Comparison of ENCODE assay signal across 1 cellular context in the genomic region with DNA sequence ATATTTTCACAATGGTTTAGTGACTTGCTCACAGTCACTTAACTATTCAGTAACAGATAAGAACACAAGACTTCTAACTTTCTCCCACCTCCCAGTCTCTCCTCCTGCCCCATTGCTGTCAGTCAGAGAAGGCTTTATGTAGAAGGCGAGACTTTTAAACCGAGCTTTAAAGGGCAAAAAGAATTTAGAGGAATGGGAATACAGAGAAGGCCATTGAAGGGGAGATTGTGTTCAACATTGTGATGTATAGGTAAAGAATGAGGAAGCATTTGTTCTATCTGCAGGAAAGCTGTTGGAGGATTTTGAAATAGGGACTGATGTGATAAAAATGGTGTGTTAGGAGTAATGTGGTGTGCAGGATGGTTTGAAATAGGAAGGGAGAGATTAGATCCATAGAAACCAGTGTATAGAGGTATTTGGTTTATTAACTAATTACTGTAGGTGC.
A peak's percentile ranks its signal among the peaks of the same experiment; 100 is the strongest.
TF ChIP-seq lines count a peak whose summit lies in the region.

No MANE protein-coding gene starts in this region.

TF ChIP-seq in K562, 482 proteins besides CTCF, POLR2A, EP300 and RAD21 (continued from another document and continues in another):
- TF ChIP-seq, protein P1, sequence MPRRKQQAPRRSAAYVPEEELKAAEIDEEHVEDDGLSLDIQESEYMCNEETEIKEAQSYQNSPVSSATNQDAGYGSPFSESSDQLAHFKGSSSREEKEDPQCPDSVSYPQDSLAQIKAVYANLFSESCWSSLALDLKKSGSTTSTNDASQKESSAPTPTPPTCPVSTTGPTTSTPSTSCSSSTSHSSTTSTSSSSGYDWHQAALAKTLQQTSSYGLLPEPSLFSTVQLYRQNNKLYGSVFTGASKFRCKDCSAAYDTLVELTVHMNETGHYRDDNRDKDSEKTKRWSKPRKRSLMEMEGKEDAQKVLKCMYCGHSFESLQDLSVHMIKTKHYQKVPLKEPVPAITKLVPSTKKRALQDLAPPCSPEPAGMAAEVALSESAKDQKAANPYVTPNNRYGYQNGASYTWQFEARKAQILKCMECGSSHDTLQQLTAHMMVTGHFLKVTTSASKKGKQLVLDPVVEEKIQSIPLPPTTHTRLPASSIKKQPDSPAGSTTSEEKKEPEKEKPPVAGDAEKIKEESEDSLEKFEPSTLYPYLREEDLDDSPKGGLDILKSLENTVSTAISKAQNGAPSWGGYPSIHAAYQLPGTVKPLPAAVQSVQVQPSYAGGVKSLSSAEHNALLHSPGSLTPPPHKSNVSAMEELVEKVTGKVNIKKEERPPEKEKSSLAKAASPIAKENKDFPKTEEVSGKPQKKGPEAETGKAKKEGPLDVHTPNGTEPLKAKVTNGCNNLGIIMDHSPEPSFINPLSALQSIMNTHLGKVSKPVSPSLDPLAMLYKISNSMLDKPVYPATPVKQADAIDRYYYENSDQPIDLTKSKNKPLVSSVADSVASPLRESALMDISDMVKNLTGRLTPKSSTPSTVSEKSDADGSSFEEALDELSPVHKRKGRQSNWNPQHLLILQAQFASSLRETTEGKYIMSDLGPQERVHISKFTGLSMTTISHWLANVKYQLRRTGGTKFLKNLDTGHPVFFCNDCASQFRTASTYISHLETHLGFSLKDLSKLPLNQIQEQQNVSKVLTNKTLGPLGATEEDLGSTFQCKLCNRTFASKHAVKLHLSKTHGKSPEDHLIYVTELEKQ (CRISPR knock-in tag; IDR thresholded peaks at IDR 0.05): no peak
- TF ChIP-seq ZNF57 (CRISPR knock-in tag; IDR thresholded peaks at IDR 0.05): no peak
- no peak for TF ChIP-seq FOXA3 (CRISPR knock-in tag; conservative IDR thresholded peaks at IDR 0.05 in 1 of 2, IDR thresholded peaks at IDR 0.05 in 1 of 2)
- no peak for TF ChIP-seq HDGF (IDR thresholded peaks at IDR 0.05)
- TF ChIP-seq, protein P2, sequence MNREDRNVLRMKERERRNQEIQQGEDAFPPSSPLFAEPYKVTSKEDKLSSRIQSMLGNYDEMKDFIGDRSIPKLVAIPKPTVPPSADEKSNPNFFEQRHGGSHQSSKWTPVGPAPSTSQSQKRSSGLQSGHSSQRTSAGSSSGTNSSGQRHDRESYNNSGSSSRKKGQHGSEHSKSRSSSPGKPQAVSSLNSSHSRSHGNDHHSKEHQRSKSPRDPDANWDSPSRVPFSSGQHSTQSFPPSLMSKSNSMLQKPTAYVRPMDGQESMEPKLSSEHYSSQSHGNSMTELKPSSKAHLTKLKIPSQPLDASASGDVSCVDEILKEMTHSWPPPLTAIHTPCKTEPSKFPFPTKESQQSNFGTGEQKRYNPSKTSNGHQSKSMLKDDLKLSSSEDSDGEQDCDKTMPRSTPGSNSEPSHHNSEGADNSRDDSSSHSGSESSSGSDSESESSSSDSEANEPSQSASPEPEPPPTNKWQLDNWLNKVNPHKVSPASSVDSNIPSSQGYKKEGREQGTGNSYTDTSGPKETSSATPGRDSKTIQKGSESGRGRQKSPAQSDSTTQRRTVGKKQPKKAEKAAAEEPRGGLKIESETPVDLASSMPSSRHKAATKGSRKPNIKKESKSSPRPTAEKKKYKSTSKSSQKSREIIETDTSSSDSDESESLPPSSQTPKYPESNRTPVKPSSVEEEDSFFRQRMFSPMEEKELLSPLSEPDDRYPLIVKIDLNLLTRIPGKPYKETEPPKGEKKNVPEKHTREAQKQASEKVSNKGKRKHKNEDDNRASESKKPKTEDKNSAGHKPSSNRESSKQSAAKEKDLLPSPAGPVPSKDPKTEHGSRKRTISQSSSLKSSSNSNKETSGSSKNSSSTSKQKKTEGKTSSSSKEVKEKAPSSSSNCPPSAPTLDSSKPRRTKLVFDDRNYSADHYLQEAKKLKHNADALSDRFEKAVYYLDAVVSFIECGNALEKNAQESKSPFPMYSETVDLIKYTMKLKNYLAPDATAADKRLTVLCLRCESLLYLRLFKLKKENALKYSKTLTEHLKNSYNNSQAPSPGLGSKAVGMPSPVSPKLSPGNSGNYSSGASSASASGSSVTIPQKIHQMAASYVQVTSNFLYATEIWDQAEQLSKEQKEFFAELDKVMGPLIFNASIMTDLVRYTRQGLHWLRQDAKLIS (CRISPR knock-in tag; IDR thresholded peaks at IDR 0.05): no peak
- no peak for TF ChIP-seq SLC30A9 (CRISPR knock-in tag; IDR thresholded peaks at IDR 0.05)
- no peak for TF ChIP-seq CCAR2 (IDR thresholded peaks at IDR 0.05; ENCODE audit: low read depth, low read length)
- TF ChIP-seq, protein P3, sequence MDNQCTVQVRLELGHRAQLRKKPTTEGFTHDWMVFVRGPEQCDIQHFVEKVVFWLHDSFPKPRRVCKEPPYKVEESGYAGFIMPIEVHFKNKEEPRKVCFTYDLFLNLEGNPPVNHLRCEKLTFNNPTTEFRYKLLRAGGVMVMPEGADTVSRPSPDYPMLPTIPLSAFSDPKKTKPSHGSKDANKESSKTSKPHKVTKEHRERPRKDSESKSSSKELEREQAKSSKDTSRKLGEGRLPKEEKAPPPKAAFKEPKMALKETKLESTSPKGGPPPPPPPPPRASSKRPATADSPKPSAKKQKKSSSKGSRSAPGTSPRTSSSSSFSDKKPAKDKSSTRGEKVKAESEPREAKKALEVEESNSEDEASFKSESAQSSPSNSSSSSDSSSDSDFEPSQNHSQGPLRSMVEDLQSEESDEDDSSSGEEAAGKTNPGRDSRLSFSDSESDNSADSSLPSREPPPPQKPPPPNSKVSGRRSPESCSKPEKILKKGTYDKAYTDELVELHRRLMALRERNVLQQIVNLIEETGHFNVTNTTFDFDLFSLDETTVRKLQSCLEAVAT (IDR thresholded peaks at IDR 0.05): no peak
- TF ChIP-seq ZNF175 (CRISPR knock-in tag; IDR thresholded peaks at IDR 0.05; ENCODE audit: low read depth): 0 out of 2 replicates have a peak, but pooled peaks have one; percentile 10
- no peak for TF ChIP-seq TFAM (CRISPR knock-in tag; conservative IDR thresholded peaks at IDR 0.05)
- TF ChIP-seq STAT5B (CRISPR knock-in tag; IDR thresholded peaks at IDR 0.05): no peak
- TF ChIP-seq ZNF197 (CRISPR knock-in tag; IDR thresholded peaks at IDR 0.05; ENCODE audit: low read depth): no peak
- TF ChIP-seq, protein P4, sequence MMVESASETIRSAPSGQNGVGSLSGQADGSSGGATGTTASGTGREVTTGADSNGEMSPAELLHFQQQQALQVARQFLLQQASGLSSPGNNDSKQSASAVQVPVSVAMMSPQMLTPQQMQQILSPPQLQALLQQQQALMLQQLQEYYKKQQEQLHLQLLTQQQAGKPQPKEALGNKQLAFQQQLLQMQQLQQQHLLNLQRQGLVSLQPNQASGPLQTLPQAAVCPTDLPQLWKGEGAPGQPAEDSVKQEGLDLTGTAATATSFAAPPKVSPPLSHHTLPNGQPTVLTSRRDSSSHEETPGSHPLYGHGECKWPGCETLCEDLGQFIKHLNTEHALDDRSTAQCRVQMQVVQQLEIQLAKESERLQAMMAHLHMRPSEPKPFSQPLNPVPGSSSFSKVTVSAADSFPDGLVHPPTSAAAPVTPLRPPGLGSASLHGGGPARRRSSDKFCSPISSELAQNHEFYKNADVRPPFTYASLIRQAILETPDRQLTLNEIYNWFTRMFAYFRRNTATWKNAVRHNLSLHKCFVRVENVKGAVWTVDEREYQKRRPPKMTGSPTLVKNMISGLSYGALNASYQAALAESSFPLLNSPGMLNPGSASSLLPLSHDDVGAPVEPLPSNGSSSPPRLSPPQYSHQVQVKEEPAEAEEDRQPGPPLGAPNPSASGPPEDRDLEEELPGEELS (CRISPR knock-in tag; IDR thresholded peaks at IDR 0.05; ENCODE audit: borderline replicate concordance): no peak
- TF ChIP-seq NFE2 (IDR thresholded peaks at IDR 0.05; ENCODE audit: low read depth): 0 out of 2 replicates have a peak, but pooled peaks have one; percentile 3
- TF ChIP-seq TRIM28 (IDR thresholded peaks at IDR 0.05): peak; percentile 30; the same call in 1 of the 2 replicates
- TF ChIP-seq L3MBTL2 (IDR thresholded peaks at IDR 0.05): no peak
- no peak for TF ChIP-seq NCOA6 (IDR thresholded peaks at IDR 0.05)
- TF ChIP-seq CBFA2T2 (conservative IDR thresholded peaks at IDR 0.05): no peak
- TF ChIP-seq CHD1 (IDR thresholded peaks at IDR 0.05; ENCODE audit: low read length): no peak
- TF ChIP-seq ZNF561 (CRISPR knock-in tag; conservative IDR thresholded peaks at IDR 0.05): no peak
- TF ChIP-seq, protein P5, sequence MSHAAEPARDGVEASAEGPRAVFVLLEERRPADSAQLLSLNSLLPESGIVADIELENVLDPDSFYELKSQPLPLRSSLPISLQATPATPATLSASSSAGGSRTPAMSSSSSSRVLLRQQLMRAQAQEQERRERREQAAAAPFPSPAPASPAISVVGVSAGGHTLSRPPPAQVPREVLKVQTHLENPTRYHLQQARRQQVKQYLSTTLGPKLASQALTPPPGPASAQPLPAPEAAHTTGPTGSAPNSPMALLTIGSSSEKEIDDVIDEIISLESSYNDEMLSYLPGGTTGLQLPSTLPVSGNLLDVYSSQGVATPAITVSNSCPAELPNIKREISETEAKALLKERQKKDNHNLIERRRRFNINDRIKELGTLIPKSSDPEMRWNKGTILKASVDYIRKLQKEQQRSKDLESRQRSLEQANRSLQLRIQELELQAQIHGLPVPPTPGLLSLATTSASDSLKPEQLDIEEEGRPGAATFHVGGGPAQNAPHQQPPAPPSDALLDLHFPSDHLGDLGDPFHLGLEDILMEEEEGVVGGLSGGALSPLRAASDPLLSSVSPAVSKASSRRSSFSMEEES (CRISPR knock-in tag; IDR thresholded peaks at IDR 0.05): no peak
- 0 out of 2 replicates have a peak, but pooled peaks have one; percentile 32 for TF ChIP-seq HEY1 (CRISPR knock-in tag; IDR thresholded peaks at IDR 0.05; ENCODE audit: borderline replicate concordance)
- TF ChIP-seq PTRF (tag; IDR thresholded peaks at IDR 0.05): no peak
- TF ChIP-seq NCOA4 (IDR thresholded peaks at IDR 0.05; ENCODE audit: partially characterized antibody): no peak
- no peak for TF ChIP-seq JUND (IDR thresholded peaks at IDR 0.05; ENCODE audit: borderline replicate concordance, low read depth, low read length)
- TF ChIP-seq JUND (tag; IDR thresholded peaks at IDR 0.05; ENCODE audit: borderline replicate concordance, low read depth, low read length): no peak; the same call in 2 of the 3 replicates
- TF ChIP-seq CEBPB (tag; IDR thresholded peaks at IDR 0.05): peak; percentile 68
- TF ChIP-seq NBN (IDR thresholded peaks at IDR 0.05; ENCODE audit: low read depth): peak; percentile 60; the same call in 1 of the 2 replicates
- TF ChIP-seq, protein P6, sequence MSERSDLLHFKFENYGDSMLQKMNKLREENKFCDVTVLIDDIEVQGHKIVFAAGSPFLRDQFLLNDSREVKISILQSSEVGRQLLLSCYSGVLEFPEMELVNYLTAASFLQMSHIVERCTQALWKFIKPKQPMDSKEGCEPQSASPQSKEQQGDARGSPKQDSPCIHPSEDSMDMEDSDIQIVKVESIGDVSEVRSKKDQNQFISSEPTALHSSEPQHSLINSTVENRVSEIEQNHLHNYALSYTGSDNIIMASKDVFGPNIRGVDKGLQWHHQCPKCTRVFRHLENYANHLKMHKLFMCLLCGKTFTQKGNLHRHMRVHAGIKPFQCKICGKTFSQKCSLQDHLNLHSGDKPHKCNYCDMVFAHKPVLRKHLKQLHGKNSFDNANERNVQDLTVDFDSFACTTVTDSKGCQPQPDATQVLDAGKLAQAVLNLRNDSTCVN (CRISPR knock-in tag; IDR thresholded peaks at IDR 0.05): no peak
- TF ChIP-seq KDM1A (IDR thresholded peaks at IDR 0.05): no peak
- TF ChIP-seq CEBPG (CRISPR knock-in tag; IDR thresholded peaks at IDR 0.05): no peak
- TF ChIP-seq CEBPG (tag; conservative IDR thresholded peaks at IDR 0.05 in 1 of 2, IDR thresholded peaks at IDR 0.05 in 1 of 2): peak; percentile 19 to 39; a peak in 1 of 4 replicates
- TF ChIP-seq ZEB2 (IDR thresholded peaks at IDR 0.05): 0 out of 2 replicates have a peak, but pooled peaks have one; percentile 39
- no peak for TF ChIP-seq MYNN (IDR thresholded peaks at IDR 0.05)
- TF ChIP-seq MYNN (CRISPR knock-in tag; IDR thresholded peaks at IDR 0.05): no peak
- TF ChIP-seq, protein P7, sequence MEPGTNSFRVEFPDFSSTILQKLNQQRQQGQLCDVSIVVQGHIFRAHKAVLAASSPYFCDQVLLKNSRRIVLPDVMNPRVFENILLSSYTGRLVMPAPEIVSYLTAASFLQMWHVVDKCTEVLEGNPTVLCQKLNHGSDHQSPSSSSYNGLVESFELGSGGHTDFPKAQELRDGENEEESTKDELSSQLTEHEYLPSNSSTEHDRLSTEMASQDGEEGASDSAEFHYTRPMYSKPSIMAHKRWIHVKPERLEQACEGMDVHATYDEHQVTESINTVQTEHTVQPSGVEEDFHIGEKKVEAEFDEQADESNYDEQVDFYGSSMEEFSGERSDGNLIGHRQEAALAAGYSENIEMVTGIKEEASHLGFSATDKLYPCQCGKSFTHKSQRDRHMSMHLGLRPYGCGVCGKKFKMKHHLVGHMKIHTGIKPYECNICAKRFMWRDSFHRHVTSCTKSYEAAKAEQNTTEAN (CRISPR knock-in tag; IDR thresholded peaks at IDR 0.05): no peak
- no peak for TF ChIP-seq NONO (IDR thresholded peaks at IDR 0.05; ENCODE audit: low read depth in 2 of 2, low read length in 1 of 2)
- no peak for TF ChIP-seq ZSCAN32 (CRISPR knock-in tag; IDR thresholded peaks at IDR 0.05)
- TF ChIP-seq, protein P8, sequence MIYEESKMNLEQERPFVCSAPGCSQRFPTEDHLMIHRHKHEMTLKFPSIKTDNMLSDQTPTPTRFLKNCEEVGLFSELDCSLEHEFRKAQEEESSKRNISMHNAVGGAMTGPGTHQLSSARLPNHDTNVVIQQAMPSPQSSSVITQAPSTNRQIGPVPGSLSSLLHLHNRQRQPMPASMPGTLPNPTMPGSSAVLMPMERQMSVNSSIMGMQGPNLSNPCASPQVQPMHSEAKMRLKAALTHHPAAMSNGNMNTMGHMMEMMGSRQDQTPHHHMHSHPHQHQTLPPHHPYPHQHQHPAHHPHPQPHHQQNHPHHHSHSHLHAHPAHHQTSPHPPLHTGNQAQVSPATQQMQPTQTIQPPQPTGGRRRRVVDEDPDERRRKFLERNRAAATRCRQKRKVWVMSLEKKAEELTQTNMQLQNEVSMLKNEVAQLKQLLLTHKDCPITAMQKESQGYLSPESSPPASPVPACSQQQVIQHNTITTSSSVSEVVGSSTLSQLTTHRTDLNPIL (CRISPR knock-in tag; IDR thresholded peaks at IDR 0.05): no peak
- TF ChIP-seq, protein P9, sequence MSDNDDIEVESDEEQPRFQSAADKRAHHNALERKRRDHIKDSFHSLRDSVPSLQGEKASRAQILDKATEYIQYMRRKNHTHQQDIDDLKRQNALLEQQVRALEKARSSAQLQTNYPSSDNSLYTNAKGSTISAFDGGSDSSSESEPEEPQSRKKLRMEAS (CRISPR knock-in tag; IDR thresholded peaks at IDR 0.05): no peak
- no peak for TF ChIP-seq SP2 (IDR thresholded peaks at IDR 0.05; ENCODE audit: extremely low read depth, low read depth, low read length, poor library complexity, severe bottlenecking)
- no peak for TF ChIP-seq CSDE1 (IDR thresholded peaks at IDR 0.05)
- no peak for TF ChIP-seq NFATC3 (IDR thresholded peaks at IDR 0.05)
